21 cellular contexts compared by ENCODE assay signal in the genomic region with DNA sequence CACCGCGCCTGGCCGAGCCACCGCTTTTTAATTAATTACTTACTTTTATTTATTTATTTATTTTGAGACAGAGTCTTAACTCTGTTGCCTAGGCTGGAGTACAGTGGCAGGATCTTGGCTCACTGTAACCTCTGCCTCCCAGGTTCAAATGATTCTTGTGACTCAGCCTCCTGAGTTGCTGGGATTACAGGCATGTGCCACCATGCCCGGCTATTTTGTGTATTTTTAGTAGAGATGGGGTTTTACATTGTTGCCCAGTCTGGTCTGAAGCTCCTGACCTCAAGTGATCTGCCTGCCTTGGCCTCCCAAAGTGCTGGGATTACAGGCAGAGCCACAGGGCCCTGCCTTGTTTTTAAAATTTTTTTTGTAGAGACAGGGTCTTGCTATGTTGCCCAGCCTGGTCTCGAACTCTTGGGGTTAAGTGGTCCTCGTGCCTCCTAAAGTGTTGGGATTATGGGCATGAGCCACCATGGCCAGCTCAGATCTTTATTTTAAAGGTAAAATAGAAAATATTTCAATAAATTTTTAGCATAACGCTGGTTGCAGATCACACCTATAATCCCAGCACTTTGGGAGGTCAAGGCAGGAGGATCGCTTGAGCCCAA. TPM values are rescaled to one million over a fixed set of nuclear protein-coding genes. Genes with fewer than 3 reads are reported as not detected.
DNase-seq lines count a peak whose midpoint lies in the region; ATAC-seq, FAIRE-seq and TF ChIP-seq lines count a peak whose summit lies in the region.
"Had no signal": no experiment of that assay in that cellular context is flagged by ENCODE, and none has a peak within 500 bp of the region (broad histone marks: within the 10 kb centered on the region; RNA-seq: fewer than 3 reads in every experiment).

No MANE protein-coding gene starts in this region.

- no peaks in the 10 kb centered on the region for H3K9me1 ChIP-seq in keratinocyte (ENCODE audit: control insufficient read depth, extremely low read depth, insufficient read depth, low read length)

- no peaks in the 10 kb centered on the region for H3K27me3 ChIP-seq in BLaER1
- H3K27me3 ChIP-seq in CD4-positive, alpha-beta T cell (ENCODE audit: control insufficient read depth, insufficient read depth, low read length) = no peaks in the 10 kb centered on the region
- no peaks in the 10 kb centered on the region for H3K27me3 ChIP-seq in keratinocyte (ENCODE audit: control insufficient read depth, extremely low read depth, insufficient read depth, low read length)
- no peaks in the 10 kb centered on the region for H3K27me3 ChIP-seq in small intestine (ENCODE audit: control insufficient read depth in 2 of 2, insufficient read depth in 2 of 2, low read length in 2 of 2)

- H3K79me2 ChIP-seq in keratinocyte (ENCODE audit: control insufficient read depth, insufficient read depth, low read length) = no peaks in the 10 kb centered on the region

- CTCF ChIA-PET in CD4-positive, alpha-beta T cell (lab: Charles Lee) = no interaction called here

- H3K4me3 ChIP-seq in BLaER1 = no peak overlapping the region
- H3K4me3 ChIP-seq in keratinocyte (ENCODE audit: control insufficient read depth in 2 of 3, extremely low read depth in 1 of 3, insufficient read depth in 2 of 3, low read depth in 1 of 3, low read length in 3 of 3) = no peak overlapping the region
- no peak overlapping the region for H3K4me3 ChIP-seq in small intestine (ENCODE audit: low read depth in 1 of 2, low read length in 2 of 2)
- H3K4me3 ChIP-seq: left ventricle myocardium inferior, prostate gland had no signal

- no peak for TF ChIP-seq CTCF in CD4-positive, alpha-beta T cell (IDR thresholded peaks at IDR 0.05)
- no peak for TF ChIP-seq CTCF in keratinocyte (optimal IDR thresholded peaks at IDR 0.05 in 1 of 3, IDR thresholded peaks at IDR 0.05 in 1 of 3, conservative IDR thresholded peaks at IDR 0.05 in 1 of 3; ENCODE audit: extremely low read depth in 1 of 3, insufficient read depth in 2 of 3, low read length in 3 of 3)

- H3K27ac ChIP-seq in BLaER1 (no peak overlapping the region), keratinocyte (ENCODE audit: control insufficient read depth, insufficient read depth, low read length) (no peak overlapping the region), small intestine (ENCODE audit: low read depth in 1 of 2, low read length in 1 of 2) (no peak overlapping the region)
- no peak overlapping the region for H3K27ac ChIP-seq in CD4-positive, alpha-beta T cell (ENCODE audit: low read depth, low read length)
- H3K27ac ChIP-seq: prostate gland had no signal

- peak overlapping the region; percentile 99 for H3K27ac Mint-ChIP-seq in CD4-positive, alpha-beta T cell
- H3K27ac Mint-ChIP-seq in activated T-helper 17 cell treated with anti-CD3 and anti-CD28 coated beads, Interleukin-2, amount 50 U/mL, for 72 hours = peak overlapping the region; percentile 97
- H3K27ac Mint-ChIP-seq: stimulated activated naive B cell treated with anti-CD40 and anti-IgM and Interleukin-4, amounts not matched to agents 10 μg/mL and 1 μg/mL and 100 μg/mL, for 72 hours; type B pancreatic cell had no signal

- H3K27me3 Mint-ChIP-seq in CD4-positive, alpha-beta T cell = no peaks in the 10 kb centered on the region
- no peaks in the 10 kb centered on the region for H3K27me3 Mint-ChIP-seq in activated T-helper 17 cell treated with anti-CD3 and anti-CD28 coated beads, Interleukin-2, amount 50 U/mL, for 72 hours
- H3K27me3 Mint-ChIP-seq: stimulated activated naive B cell treated with anti-CD40 and anti-IgM and Interleukin-4, amounts not matched to agents 10 μg/mL and 1 μg/mL and 100 μg/mL, for 72 hours; type B pancreatic cell had no signal

- 97 to 98% (median 98%) methylated on average over 9 of the region's 9 CpGs for WGBS in small intestine, 3 donors

- peaks cover 29% of the 10 kb centered on the region for H3K4me1 Mint-ChIP-seq in CD4-positive, alpha-beta T cell (ENCODE audit: low read depth)
- H3K4me1 Mint-ChIP-seq in activated T-helper 17 cell treated with anti-CD3 and anti-CD28 coated beads, Interleukin-2, amount 50 U/mL, for 72 hours = peaks cover 18% of the 10 kb centered on the region

- POLR2A ChIA-PET in CD4-positive, alpha-beta T cell (lab: Charles Lee) = interaction anchor here (1.1 to 2.1 kb wide), 2 partner anchors 11 to 175 kb away, joined by 3 to 4 read pairs; no protein-coding TSS in a partner anchor

- H3K36me3 Mint-ChIP-seq in CD4-positive, alpha-beta T cell (ENCODE audit: low read depth) = peaks cover 44% of the 10 kb centered on the region
- H3K36me3 Mint-ChIP-seq in activated T-helper 17 cell treated with anti-CD3 and anti-CD28 coated beads, Interleukin-2, amount 50 U/mL, for 72 hours (ENCODE audit: low read depth) = peaks cover 31% of the 10 kb centered on the region
- H3K36me3 Mint-ChIP-seq: type B pancreatic cell had no signal

- dilution Hi-C loops in keratinocyte (cut with MboI; ENCODE audit: extremely low pct_ligation_motif_present, low sequenced_read_pairs) = no loop called here

- H4K20me1 ChIP-seq in BLaER1 (peaks cover 34% of the 10 kb centered on the region), keratinocyte (ENCODE audit: control insufficient read depth, extremely low read depth, insufficient read depth, low read length) (no peaks in the 10 kb centered on the region)

- no peak for DNase-seq in CD4-positive, alpha-beta T cell
- no peak for DNase-seq in keratinocyte (ENCODE audit: low read depth, low spot score)
- DNase-seq in small intestine = no peak
- no peak for DNase-seq in C1 segment of cervical spinal cord (lab: John Stamatoyannopoulos, UW)
- DNase-seq: AML-193; foreskin melanocyte; GF-D8; left ventricle myocardium inferior; MV-4-11; NCI-H1930; stimulated activated naive B cell treated with anti-CD40 and anti-IgM and Interleukin-4, amounts not matched to agents 10 μg/mL and 1 μg/mL and 100 μg/mL, for 72 hours had no signal

- no peak overlapping the region for H2AFZ ChIP-seq in keratinocyte (ENCODE audit: control insufficient read depth, low read length)

- no peak overlapping the region for H3K9ac ChIP-seq in BLaER1
- H3K9ac ChIP-seq in keratinocyte (ENCODE audit: control insufficient read depth, extremely low read depth, insufficient read depth, low read length) = no peak overlapping the region

- H3K36me3 ChIP-seq in BLaER1 (peaks cover 89% of the 10 kb centered on the region), keratinocyte (ENCODE audit: control insufficient read depth in 2 of 2, extremely low read depth in 1 of 2, insufficient read depth in 2 of 2, low read length in 2 of 2) (peaks cover 0 to 14% of the 10 kb centered on the region in 2 experiments), small intestine (ENCODE audit: control insufficient read depth in 2 of 2, insufficient read depth in 2 of 2, low read length in 2 of 2) (peaks cover 2 to 12% of the 10 kb centered on the region in 2 donors)

- H3K9me3 ChIP-seq in BLaER1 = no peaks in the 10 kb centered on the region
- H3K9me3 ChIP-seq in CD4-positive, alpha-beta T cell (ENCODE audit: control insufficient read depth, low read length) = no peaks in the 10 kb centered on the region
- no peaks in the 10 kb centered on the region for H3K9me3 ChIP-seq in keratinocyte (ENCODE audit: control insufficient read depth, low read depth, low read length)
- no peaks in the 10 kb centered on the region for H3K9me3 ChIP-seq in small intestine (ENCODE audit: control insufficient read depth, low read depth)
- H3K9me3 ChIP-seq: left ventricle myocardium inferior, prostate gland had no signal

- H3K4me2 ChIP-seq in BLaER1 (peak overlapping the region; percentile 67; the same call in 1 of the 2 replicates), keratinocyte (ENCODE audit: control insufficient read depth, extremely low read depth, insufficient read depth, low read depth, low read length) (no peak overlapping the region)

- ATAC-seq in CD4-positive, alpha-beta T cell (ENCODE audit: poor library complexity) = no peak
- ATAC-seq in activated T-helper 17 cell treated with anti-CD3 and anti-CD28 coated beads, Interleukin-2, amount 50 U/mL, for 72 hours (replicated peaks) = no peak
- ATAC-seq in GM19452 (IDR thresholded peaks at IDR 0.05; ENCODE audit: unreplicated experiment) (no peak), GM21390 (IDR thresholded peaks at IDR 0.05; ENCODE audit: unreplicated experiment) (no peak)
- ATAC-seq: stimulated activated naive B cell treated with anti-CD40 and anti-IgM and Interleukin-4, amounts not matched to agents 10 μg/mL and 1 μg/mL and 100 μg/mL, for 72 hours had no signal

- no peaks in the 10 kb centered on the region for H3K9me3 Mint-ChIP-seq in CD4-positive, alpha-beta T cell
- no peaks in the 10 kb centered on the region for H3K9me3 Mint-ChIP-seq in activated T-helper 17 cell treated with anti-CD3 and anti-CD28 coated beads, Interleukin-2, amount 50 U/mL, for 72 hours
- H3K9me3 Mint-ChIP-seq: stimulated activated naive B cell treated with anti-CD40 and anti-IgM and Interleukin-4, amounts not matched to agents 10 μg/mL and 1 μg/mL and 100 μg/mL, for 72 hours; type B pancreatic cell had no signal

- intact Hi-C loops in CD4-positive, alpha-beta T cell (cut with DNase I, micrococcal nuclease) = no loop called here

- FAIRE-seq in keratinocyte (lab: Jason Lieb, UNC) = peak; percentile 32
- no peak for FAIRE-seq in small intestine (lab: Jason Lieb, UNC)
- FAIRE-seq: astrocyte, colon, GM12891 had no signal

- H3K4me3 Mint-ChIP-seq in CD4-positive, alpha-beta T cell = no peak overlapping the region
- peak overlapping the region; percentile 81 for H3K4me3 Mint-ChIP-seq in activated T-helper 17 cell treated with anti-CD3 and anti-CD28 coated beads, Interleukin-2, amount 50 U/mL, for 72 hours
- H3K4me3 Mint-ChIP-seq: stimulated activated naive B cell treated with anti-CD40 and anti-IgM and Interleukin-4, amounts not matched to agents 10 μg/mL and 1 μg/mL and 100 μg/mL, for 72 hours; type B pancreatic cell had no signal

- H3K4me1 ChIP-seq in BLaER1 (peaks cover 29% of the 10 kb centered on the region), keratinocyte (ENCODE audit: control insufficient read depth, extremely low read depth, insufficient read depth, low read length) (peaks cover 8% of the 10 kb centered on the region), small intestine (ENCODE audit: control insufficient read depth in 2 of 2, insufficient read depth in 1 of 2, low read depth in 1 of 2, low read length in 1 of 2) (peaks cover 0 to 2% of the 10 kb centered on the region in 2 donors)

RNA-seq across cellular contexts. Expression of gene NUDT16L1, which starts 18.3 kb away (rescaled TPM):
- 10 to 100 TPM; 75.2 to 78.9 TPM for total RNA-seq in CD4-positive, alpha-beta T cell
- 10 to 100 TPM; 16.8 to 28.7 TPM for total RNA-seq in activated T-helper 17 cell treated with anti-CD3 and anti-CD28 coated beads, Interleukin-2, amount 50 U/mL, for 72 hours
- polyA plus RNA-seq in keratinocyte (23.0 to 28.8 TPM (median 24.2 TPM) in 3 replicates), small intestine (10 to 100 TPM; 44.5 to 73.1 (median 61.6) TPM)
- 3.0 TPM for polyA plus RNA-seq in keratinocyte (2011; ENCODE audit: low read depth)
- polyA plus RNA-seq in keratinocyte (2011; cell fraction: cytosol; rRNA removed) = 20.0 and 39.0 TPM in 2 replicates
- 22.9 and 27.8 TPM in 2 replicates for polyA plus RNA-seq in keratinocyte (2011; cell fraction: nucleus; rRNA removed)
- polyA plus RNA-seq in keratinocyte (2012; ENCODE audit: low replicate concordance) = 13.2 and 26.4 TPM in 2 replicates
- 10.5 to 12.5 TPM (median 12.1 TPM) in 3 replicates for polyA minus RNA-seq in keratinocyte
- polyA minus RNA-seq in keratinocyte (2011; cell fraction: cytosol; rRNA and poly(A)+ RNA removed) = 22.3 TPM
- polyA minus RNA-seq in keratinocyte (2011; cell fraction: nucleus; rRNA and poly(A)+ RNA removed) = 8.5 and 11.0 TPM in 2 replicates

RNA-seq across cellular contexts. Expression of gene MGRN1, which starts 50.4 kb away (rescaled TPM):
- 10 to 100 TPM; 45.9 to 48.6 TPM for total RNA-seq in CD4-positive, alpha-beta T cell
- total RNA-seq in activated T-helper 17 cell treated with anti-CD3 and anti-CD28 coated beads, Interleukin-2, amount 50 U/mL, for 72 hours = 10 to 100 TPM; 63.5 to 66.3 TPM
- polyA plus RNA-seq in keratinocyte (1.9 to 6.7 TPM (median 2.6 TPM) in 3 replicates), small intestine (10 to 100 TPM; 21.1 to 25.6 (median 25.5) TPM)
- 30.6 TPM for polyA plus RNA-seq in keratinocyte (2011; ENCODE audit: low read depth)
- 4.1 and 10.4 TPM in 2 replicates for polyA plus RNA-seq in keratinocyte (2011; cell fraction: cytosol; rRNA removed)
- polyA plus RNA-seq in keratinocyte (2011; cell fraction: nucleus; rRNA removed) = 17.0 and 23.2 TPM in 2 replicates
- polyA plus RNA-seq in keratinocyte (2012; ENCODE audit: low replicate concordance) = 14.5 and 21.2 TPM in 2 replicates
- polyA minus RNA-seq in keratinocyte = 6.8 to 35.3 TPM (median 10.5 TPM) in 3 replicates
- 25.5 TPM for polyA minus RNA-seq in keratinocyte (2011; cell fraction: cytosol; rRNA and poly(A)+ RNA removed)
- 14.0 and 15.9 TPM in 2 replicates for polyA minus RNA-seq in keratinocyte (2011; cell fraction: nucleus; rRNA and poly(A)+ RNA removed)

RNA-seq across cellular contexts. Expression of gene ANKS3, which starts 59.0 kb away (rescaled TPM):
- total RNA-seq in CD4-positive, alpha-beta T cell = 10 to 100 TPM; 13.5 TPM
- total RNA-seq in activated T-helper 17 cell treated with anti-CD3 and anti-CD28 coated beads, Interleukin-2, amount 50 U/mL, for 72 hours = 10 to 100 TPM; 14.0 to 15.7 TPM
- polyA plus RNA-seq in keratinocyte (9.7 to 14.7 TPM (median 11.7 TPM) in 3 replicates), small intestine (10 to 100 TPM; 11.6 to 15.2 (median 12.4) TPM)
- 12.6 TPM for polyA plus RNA-seq in keratinocyte (2011; ENCODE audit: low read depth)
- 6.5 and 8.3 TPM in 2 replicates for polyA plus RNA-seq in keratinocyte (2011; cell fraction: cytosol; rRNA removed)
- polyA plus RNA-seq in keratinocyte (2011; cell fraction: nucleus; rRNA removed) = 40.9 and 51.0 TPM in 2 replicates
- 8.6 and 9.5 TPM in 2 replicates for polyA plus RNA-seq in keratinocyte (2012; ENCODE audit: low replicate concordance)
- polyA minus RNA-seq in keratinocyte = 12.0 to 24.2 TPM (median 23.1 TPM) in 3 replicates
- 11.1 TPM for polyA minus RNA-seq in keratinocyte (2011; cell fraction: cytosol; rRNA and poly(A)+ RNA removed)
- 15.0 and 19.1 TPM in 2 replicates for polyA minus RNA-seq in keratinocyte (2011; cell fraction: nucleus; rRNA and poly(A)+ RNA removed)

RNA-seq across cellular contexts. Expression of gene DNAAF8, which starts 59.3 kb away (rescaled TPM):
- total RNA-seq in CD4-positive, alpha-beta T cell = under 1 TPM in 1 of 2 experiments, not detected in 1; 0.25 TPM
- total RNA-seq in activated T-helper 17 cell treated with anti-CD3 and anti-CD28 coated beads, Interleukin-2, amount 50 U/mL, for 72 hours = not detected
- polyA plus RNA-seq in keratinocyte = 0.26 to 0.57 TPM (median 0.33 TPM) in 3 replicates
- polyA plus RNA-seq in keratinocyte (2011; ENCODE audit: low read depth) = not detected
- polyA plus RNA-seq in keratinocyte (2011; cell fraction: cytosol; rRNA removed) = 0.19 and 0.45 TPM in 2 replicates
- polyA plus RNA-seq in keratinocyte (2011; cell fraction: nucleus; rRNA removed) = 0.20 and 0.36 TPM in 2 replicates
- 0.13 and 0.32 TPM in 2 replicates for polyA plus RNA-seq in keratinocyte (2012; ENCODE audit: low replicate concordance)
- 0.23 to 0.36 TPM in 2 of 3 replicates, not detected in the other for polyA minus RNA-seq in keratinocyte
- polyA minus RNA-seq in keratinocyte (2011; cell fraction: cytosol; rRNA and poly(A)+ RNA removed) = not detected
- polyA minus RNA-seq in keratinocyte (2011; cell fraction: nucleus; rRNA and poly(A)+ RNA removed) = not detected in 2 replicates
- under 1 TPM in 1 of 3 donors, not detected in 2; 0.67 TPM for polyA plus RNA-seq in small intestine
- total RNA-seq: T-helper 1 cell treated with Interleukin-12 subunit alpha and Interleukin-12 subunit beta and Interleukin-4 antibody, amounts not matched to agents 30 ng/mL and 1 ng/mL, for 36 hours had no signal
